22 cellular contexts compared by ENCODE assay signal in genomic region chr10:128369101-128369650, GRCh38.
"Had no signal": no experiment of that assay in that cellular context is flagged by ENCODE, and none has a peak within 500 bp of the region (broad histone marks: within the 10 kb centered on the region; RNA-seq: fewer than 3 reads in every experiment).

No MANE protein-coding gene starts in this region.

- H3K4me1 ChIP-seq: esophagus squamous epithelium, foreskin keratinocyte, gastrocnemius medialis, gastroesophageal sphincter, heart left ventricle, heart right ventricle had no signal

- H3K27me3 ChIP-seq: foreskin keratinocyte, gastrocnemius medialis had no signal

- H3K27ac ChIP-seq: coronary artery, dorsolateral prefrontal cortex, epithelial cell of prostate, esophagus squamous epithelium, foreskin keratinocyte, gastrocnemius medialis, gastroesophageal sphincter, heart left ventricle, heart right ventricle had no signal

- H3K4me3 ChIP-seq: coronary artery, dorsolateral prefrontal cortex, esophagus squamous epithelium, gastrocnemius medialis, gastroesophageal sphincter, heart left ventricle, heart right ventricle had no signal

- H3K36me3 ChIP-seq: esophagus squamous epithelium, gastrocnemius medialis, gastroesophageal sphincter, heart left ventricle, heart right ventricle had no signal

- H3K9me3 ChIP-seq: gastrocnemius medialis, gastroesophageal sphincter, heart left ventricle, heart right ventricle had no signal

- DNase-seq: cortex of kidney; dermis blood vessel endothelial cell; dorsolateral prefrontal cortex; effector CD4-positive, alpha-beta T cell; effector CD8-positive, alpha-beta T cell; effector memory CD4-positive, alpha-beta T cell; effector memory CD8-positive, alpha-beta T cell; endodermal cell; erythroblast; esophagus squamous epithelium; foreskin fibroblast; foreskin keratinocyte; foreskin melanocyte; gastrocnemius medialis; glutamatergic neuron; head of caudate nucleus; heart left ventricle; heart right ventricle had no signal

- ATAC-seq: effector memory CD8-positive, alpha-beta T cell; esophagus mucosa; foreskin keratinocyte; gastrocnemius medialis; gastroesophageal sphincter; heart left ventricle; heart right ventricle had no signal
